Comparison of ENCODE assay signal across 21 cellular contexts in the genomic region with DNA sequence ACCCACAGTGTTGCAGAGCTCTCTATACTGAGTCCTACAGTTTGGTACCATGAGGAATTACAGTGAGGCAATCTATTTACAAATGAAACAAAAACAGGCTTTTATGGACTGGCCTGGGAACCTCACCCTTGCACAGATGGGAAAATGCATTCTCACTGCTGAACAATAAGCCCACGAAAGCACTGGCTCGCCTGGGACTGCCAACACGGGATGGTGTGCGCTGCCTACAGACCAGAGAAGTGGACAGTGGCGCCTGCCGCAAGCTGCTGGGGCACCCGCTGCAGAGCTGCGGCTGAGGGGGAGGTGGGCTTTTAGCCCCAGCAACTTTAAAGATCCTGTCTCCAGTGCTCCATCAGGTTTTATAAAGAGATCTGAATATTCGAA. TPM values are rescaled to one million over a fixed set of nuclear protein-coding genes. Genes with fewer than 3 reads are reported as not detected.
DNase-seq lines count a peak whose midpoint lies in the region; ATAC-seq lines count a peak whose summit lies in the region.
"Had no signal": no experiment of that assay in that cellular context is flagged by ENCODE, and none has a peak within 500 bp of the region (broad histone marks: within the 10 kb centered on the region; RNA-seq: fewer than 3 reads in every experiment).

No MANE protein-coding gene starts in this region.

- intact Hi-C loops in activated T-helper 1 cell treated with anti-CD3 and anti-CD28 coated beads, Interleukin-12 subunit alpha, Interleukin-12 subunit beta, Interleukin-2, Interleukin-4 antibody, amounts not matched to agents 30 ng/mL and 10 ng/mL and 1 ng/mL, durations not matched to agents 14 hours and 24 hours and 36 hours (cut with micrococcal nuclease) = no loop called here
- intact Hi-C loops in posterior cingulate gyrus (cut with DNase I) (no loop called here), posterior vena cava (cut with DNase I) (no loop called here)

- peaks cover 3% of the 10 kb centered on the region for H3K9me3 ChIP-seq in CD8-positive, alpha-beta memory T cell (ENCODE audit: low read length)
- H3K9me3 ChIP-seq: neutrophil, spleen, transverse colon had no signal

- H3K27me3 Mint-ChIP-seq in CD8-positive, alpha-beta memory T cell = peaks cover 0 to 3% of the 10 kb centered on the region in 2 donors
- peaks cover 2% of the 10 kb centered on the region for H3K27me3 Mint-ChIP-seq in activated T-helper 1 cell treated with anti-CD3 and anti-CD28 coated beads, Interleukin-12 subunit alpha, Interleukin-12 subunit beta, Interleukin-2, Interleukin-4 antibody, amounts not matched to agents 30 ng/mL and 10 ng/mL and 1 ng/mL, durations not matched to agents 14 hours and 24 hours and 36 hours (ENCODE audit: insufficient read depth)
- H3K27me3 Mint-ChIP-seq in immature natural killer cell (ENCODE audit: low read depth in 3 of 3) = peaks cover 11 to 21% (median 21%) of the 10 kb centered on the region in 3 donors

- H3K4me1 Mint-ChIP-seq in CD8-positive, alpha-beta memory T cell = peaks cover 78 to 84% (median 82%) of the 10 kb centered on the region in 3 donors
- H3K4me1 Mint-ChIP-seq in activated T-helper 1 cell treated with anti-CD3 and anti-CD28 coated beads, Interleukin-12 subunit alpha, Interleukin-12 subunit beta, Interleukin-2, Interleukin-4 antibody, amounts not matched to agents 30 ng/mL and 10 ng/mL and 1 ng/mL, durations not matched to agents 14 hours and 24 hours and 36 hours (ENCODE audit: low read depth) = peaks cover 83% of the 10 kb centered on the region
- peaks cover 0 to 9% of the 10 kb centered on the region in 2 donors for H3K4me1 Mint-ChIP-seq in immature natural killer cell

- peaks cover 84% of the 10 kb centered on the region for H3K4me1 ChIP-seq in CD8-positive, alpha-beta memory T cell (ENCODE audit: insufficient read depth, low read length)

- peaks cover 0 to 4% (median 0%) of the 10 kb centered on the region in 3 donors for H3K36me3 Mint-ChIP-seq in CD8-positive, alpha-beta memory T cell
- H3K36me3 Mint-ChIP-seq in activated T-helper 1 cell treated with anti-CD3 and anti-CD28 coated beads, Interleukin-12 subunit alpha, Interleukin-12 subunit beta, Interleukin-2, Interleukin-4 antibody, amounts not matched to agents 30 ng/mL and 10 ng/mL and 1 ng/mL, durations not matched to agents 14 hours and 24 hours and 36 hours (ENCODE audit: low read depth) = peaks cover 16% of the 10 kb centered on the region
- no peaks in the 10 kb centered on the region for H3K36me3 Mint-ChIP-seq in immature natural killer cell

- H3K9me3 Mint-ChIP-seq in CD8-positive, alpha-beta memory T cell = no peaks in the 10 kb centered on the region
- peaks cover 13% of the 10 kb centered on the region for H3K9me3 Mint-ChIP-seq in activated T-helper 1 cell treated with anti-CD3 and anti-CD28 coated beads, Interleukin-12 subunit alpha, Interleukin-12 subunit beta, Interleukin-2, Interleukin-4 antibody, amounts not matched to agents 30 ng/mL and 10 ng/mL and 1 ng/mL, durations not matched to agents 14 hours and 24 hours and 36 hours
- no peaks in the 10 kb centered on the region for H3K9me3 Mint-ChIP-seq in immature natural killer cell

- no peak overlapping the region for H3K4me3 ChIP-seq in CD8-positive, alpha-beta memory T cell (ENCODE audit: low read length)
- H3K4me3 ChIP-seq: spleen, transverse colon had no signal

- ATAC-seq in GM18520 (IDR thresholded peaks at IDR 0.05; ENCODE audit: unreplicated experiment) = no peak
- ATAC-seq: PC-3 had no signal

- H3K4me3 Mint-ChIP-seq in CD8-positive, alpha-beta memory T cell = peak overlapping the region in 3 of 7 donors; percentile 51 to 73 (median 62)
- peak overlapping the region; percentile 21 for H3K4me3 Mint-ChIP-seq in activated T-helper 1 cell treated with anti-CD3 and anti-CD28 coated beads, Interleukin-12 subunit alpha, Interleukin-12 subunit beta, Interleukin-2, Interleukin-4 antibody, amounts not matched to agents 30 ng/mL and 10 ng/mL and 1 ng/mL, durations not matched to agents 14 hours and 24 hours and 36 hours
- peak overlapping the region; percentile 68 to 84 (median 80) for H3K4me3 Mint-ChIP-seq in immature natural killer cell

- no peak overlapping the region for H3K27ac ChIP-seq in CD8-positive, alpha-beta memory T cell (ENCODE audit: low read depth, low read length)
- H3K27ac ChIP-seq: epithelial cell of prostate, transverse colon had no signal

- POLR2A ChIA-PET in CD8-positive, alpha-beta memory T cell (lab: Charles Lee) = interaction anchor here (1.4 kb wide), 1 partner anchor 25 kb away, joined by 3 read pairs; no protein-coding TSS in a partner anchor

- no peaks in the 10 kb centered on the region for H3K27me3 ChIP-seq in CD8-positive, alpha-beta memory T cell (ENCODE audit: insufficient read depth, low read length, poor library complexity, severe bottlenecking)
- H3K27me3 ChIP-seq: transverse colon had no signal

- DNase-seq in CD8-positive, alpha-beta memory T cell = no peak
- no peak for DNase-seq in activated T-helper 1 cell treated with anti-CD3 and anti-CD28 coated beads, Interleukin-12 subunit alpha, Interleukin-12 subunit beta, Interleukin-2, Interleukin-4 antibody, amounts not matched to agents 30 ng/mL and 10 ng/mL and 1 ng/mL, durations not matched to agents 14 hours and 24 hours and 36 hours (ENCODE audit: low spot score)
- no peak for DNase-seq in immature natural killer cell
- peak in 6 of 10 donors; percentile 39 to 94 (median 56) for DNase-seq in posterior cingulate gyrus
- no peak for DNase-seq in posterior vena cava (ENCODE audit: low spot score)
- no peak for DNase-seq in dedifferentiated amniotic fluid mesenchymal stem cell (ENCODE audit: extremely low spot score)
- DNase-seq: activated gamma-delta T cell; amniotic stem cell; EL; NCI-H1105; NCI-H446; PC-3; retina; SHP77; spleen; stimulated activated CD4-positive, alpha-beta T cell treated with anti-CD3 and anti-CD28 coated beads, Interleukin-4, amount 100 ng/mL, for 24 hours; stimulated activated naive CD4-positive, alpha-beta T cell treated with Interleukin-2 at 50 U/mL for 16 hours; transverse colon had no signal

- CTCF ChIA-PET in CD8-positive, alpha-beta memory T cell (lab: Charles Lee) = interaction anchor here (0.8 to 2.4 kb wide), 4 partner anchors 30 to 68 kb away, joined by 3 to 7 read pairs (median 4); no protein-coding TSS in a partner anchor

- H3K36me3 ChIP-seq in CD8-positive, alpha-beta memory T cell (ENCODE audit: insufficient read depth, low read length) = no peaks in the 10 kb centered on the region
- H3K36me3 ChIP-seq: neutrophil, spleen, transverse colon had no signal

- peak overlapping the region in 6 of 8 donors; percentile 45 to 88 (median 74) for H3K27ac Mint-ChIP-seq in CD8-positive, alpha-beta memory T cell
- H3K27ac Mint-ChIP-seq in activated T-helper 1 cell treated with anti-CD3 and anti-CD28 coated beads, Interleukin-12 subunit alpha, Interleukin-12 subunit beta, Interleukin-2, Interleukin-4 antibody, amounts not matched to agents 30 ng/mL and 10 ng/mL and 1 ng/mL, durations not matched to agents 14 hours and 24 hours and 36 hours = peak overlapping the region; percentile 13
- peak overlapping the region; percentile 40 to 87 (median 72) for H3K27ac Mint-ChIP-seq in immature natural killer cell

RNA-seq across cellular contexts. Expression of a gene that starts 28.5 kb away (rescaled TPM):
- total RNA-seq in CD8-positive, alpha-beta memory T cell = 1 to 10 TPM; 3.7 to 3.8 TPM
- 15.7 TPM for polyA plus RNA-seq in CD8-positive, alpha-beta memory T cell
- total RNA-seq in activated T-helper 1 cell treated with anti-CD3 and anti-CD28 coated beads, Interleukin-12 subunit alpha, Interleukin-12 subunit beta, Interleukin-2, Interleukin-4 antibody, amounts not matched to agents 30 ng/mL and 10 ng/mL and 1 ng/mL, durations not matched to agents 14 hours and 24 hours and 36 hours = 9.3 and 10.2 TPM in 2 replicates
- 10 to 100 TPM in 1 of 3 donors, 1 to 10 TPM in 2; 4.3 to 10.9 (median 8.2) TPM for polyA plus RNA-seq in immature natural killer cell
- 10 to 100 TPM; 11.8 to 12.4 TPM for total RNA-seq in posterior vena cava

Comparison
In these comparisons a context has a peak if more than half of its experiments do, and no peak if none do; other contexts are left out.
1. DNase-seq: peak in posterior cingulate gyrus (6 of 10); none in CD8-positive, alpha-beta memory T cell (0 of 5), activated T-helper 1 cell treated with anti-CD3 and anti-CD28 coated beads, Interleukin-12 subunit alpha, Interleukin-12 subunit beta, Interleukin-2, Interleukin-4 antibody, amounts not matched to agents 30 ng/mL and 10 ng/mL and 1 ng/mL, durations not matched to agents 14 hours and 24 hours and 36 hours (single experiment), immature natural killer cell (0 of 3), posterior vena cava (single experiment) and dedifferentiated amniotic fluid mesenchymal stem cell (single experiment).
2. H3K27ac Mint-ChIP-seq: peak in every context shown above with its lines; median percentile 74 in CD8-positive, alpha-beta memory T cell; 72 in immature natural killer cell; 13 in activated T-helper 1 cell treated with anti-CD3 and anti-CD28 coated beads, Interleukin-12 subunit alpha, Interleukin-12 subunit beta, Interleukin-2, Interleukin-4 antibody, amounts not matched to agents 30 ng/mL and 10 ng/mL and 1 ng/mL, durations not matched to agents 14 hours and 24 hours and 36 hours.